In the genomic region with DNA sequence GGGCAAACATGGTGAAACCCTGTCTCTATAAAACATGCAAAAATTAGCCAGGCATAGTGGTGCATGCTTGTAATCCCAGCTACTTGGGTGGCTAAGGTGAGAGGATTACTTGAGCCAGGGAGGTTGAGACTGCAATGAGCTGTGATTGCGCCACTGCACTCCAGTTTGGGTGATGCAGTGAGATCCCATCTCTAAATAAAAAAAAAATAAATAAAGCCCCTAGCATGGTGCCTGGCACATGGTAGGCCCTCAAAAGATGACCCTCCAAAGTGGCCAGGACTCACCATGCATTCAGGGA, we compare ENCODE assay signal across 11 cellular contexts.
DNase-seq lines count a peak whose midpoint lies in the region; ATAC-seq, FAIRE-seq and TF ChIP-seq lines count a peak whose summit lies in the region.
"Had no signal": no experiment of that assay in that cellular context is flagged by ENCODE, and none has a peak within 500 bp of the region (broad histone marks: within the 10 kb centered on the region; RNA-seq: fewer than 3 reads in every experiment).

No MANE protein-coding gene starts in this region.

- H3K4me2 ChIP-seq in HepG2 (ENCODE audit: low read depth, low read length) (no peak overlapping the region), osteoblast (ENCODE audit: insufficient read depth, low read length) (no peak overlapping the region)

- H2AFZ ChIP-seq in HepG2 (ENCODE audit: low read length), result no peak overlapping the region
- H2AFZ ChIP-seq in osteoblast (ENCODE audit: low read length), result no peak overlapping the region

- H3K9me3 Mint-ChIP-seq in activated CD4-positive, alpha-beta memory T cell treated with anti-CD3 and anti-CD28 coated beads for 36 hours, result no peaks in the 10 kb centered on the region
- H3K9me3 Mint-ChIP-seq: WTC11 had no signal

- FAIRE-seq in HepG2 (lab: Jason Lieb, UNC), result no peak
- FAIRE-seq in kidney (lab: Jason Lieb, UNC), result no peak
- FAIRE-seq in GM19239 (lab: Jason Lieb, UNC), result no peak

- peak overlapping the region; percentile 91 for H3K27ac Mint-ChIP-seq in activated CD4-positive, alpha-beta memory T cell treated with anti-CD3 and anti-CD28 coated beads for 36 hours

- WGBS in HepG2 (ENCODE audit: low lambda C conversion rate), result 100% methylated on average over 1 of the region's 1 CpG
- WGBS in right lobe of liver (ENCODE audit: insufficient coverage, low coverage, low lambda C conversion rate, missing lambda C conversion rate), result 100% methylated on average over 1 of the region's 1 CpG

- H3K9me3 ChIP-seq in HepG2 (ENCODE audit: low read length), result no peaks in the 10 kb centered on the region
- H3K9me3 ChIP-seq in right lobe of liver, result no peaks in the 10 kb centered on the region
- H3K9me3 ChIP-seq in kidney (ENCODE audit: control insufficient read depth in 1 of 2, low read length in 2 of 2), result no peaks in the 10 kb centered on the region
- H3K9me3 ChIP-seq in upper lobe of right lung, result no peaks in the 10 kb centered on the region
- H3K9me3 ChIP-seq in osteoblast (ENCODE audit: low read depth, low read length), result no peaks in the 10 kb centered on the region

- TF ChIP-seq RAD21 in HepG2 (CRISPR knock-in tag; IDR thresholded peaks at IDR 0.05), result no peak

- no peaks in the 10 kb centered on the region for H4K20me1 ChIP-seq in HepG2 (ENCODE audit: insufficient read depth, low read length)
- H4K20me1 ChIP-seq in osteoblast (ENCODE audit: insufficient read depth, low read length), result peaks cover 16% of the 10 kb centered on the region

- no peak for TF ChIP-seq EP300 in HepG2 (IDR thresholded peaks at IDR 0.05; ENCODE audit: low read depth in 2 of 2, low read length in 2 of 2)
- no peak for TF ChIP-seq EP300 in HepG2 (CRISPR knock-in tag; IDR thresholded peaks at IDR 0.05; ENCODE audit: borderline replicate concordance)

- H3K27ac ChIP-seq in HepG2 (ENCODE audit: extremely low read length, insufficient read depth, low read length), result no peak overlapping the region
- peak overlapping the region in 1 of 3 donors; percentile 30 for H3K27ac ChIP-seq in right lobe of liver
- H3K27ac ChIP-seq in kidney (ENCODE audit: low read depth in 2 of 2, low read length in 2 of 2), result peak overlapping the region; percentile 85 to 87
- H3K27ac ChIP-seq in upper lobe of right lung, result peak overlapping the region; percentile 74
- no peak overlapping the region for H3K27ac ChIP-seq in osteoblast (ENCODE audit: low read depth, low read length)

- no peak for TF ChIP-seq CTCF in HepG2 (CRISPR knock-in tag; IDR thresholded peaks at IDR 0.05)
- TF ChIP-seq CTCF in right lobe of liver (IDR thresholded peaks at IDR 0.05), result no peak
- TF ChIP-seq CTCF in kidney (IDR thresholded peaks at IDR 0.05; ENCODE audit: borderline replicate concordance, extremely low read depth, insufficient read depth), result no peak
- TF ChIP-seq CTCF in upper lobe of right lung (IDR thresholded peaks at IDR 0.05), result no peak
- no peak for TF ChIP-seq CTCF in osteoblast (IDR thresholded peaks at IDR 0.05; ENCODE audit: extremely low read depth, low read depth, low read length)

- peaks cover 25% of the 10 kb centered on the region for H3K4me1 ChIP-seq in HepG2 (ENCODE audit: insufficient read depth, low read length)
- peaks cover 0 to 44% (median 10%) of the 10 kb centered on the region in 4 donors for H3K4me1 ChIP-seq in right lobe of liver
- H3K4me1 ChIP-seq in kidney (ENCODE audit: control insufficient read depth in 1 of 2, insufficient read depth in 1 of 2, low read depth in 1 of 2, low read length in 2 of 2), result peaks cover 36 to 60% of the 10 kb centered on the region in 2 donors
- H3K4me1 ChIP-seq in upper lobe of right lung, result peaks cover 64% of the 10 kb centered on the region
- H3K4me1 ChIP-seq in osteoblast (ENCODE audit: insufficient read depth, low read length), result peaks cover 28% of the 10 kb centered on the region

- H3K4me3 Mint-ChIP-seq in activated CD4-positive, alpha-beta memory T cell treated with anti-CD3 and anti-CD28 coated beads for 36 hours, result no peak overlapping the region
- H3K4me3 Mint-ChIP-seq: WTC11 had no signal

- no peak for ATAC-seq in HepG2
- ATAC-seq in right lobe of liver, result no peak
- no peak for ATAC-seq in upper lobe of right lung

- BruUV-seq in HepG2 (replicated peaks; lab: Mats Ljungman, UMichigan), result no TSS peak

- H3K4me3 ChIP-seq in HepG2 (replicated peaks in 1 of 3; ENCODE audit: insufficient read depth in 1 of 3, low read depth in 2 of 3, low read length in 3 of 3), result no peak overlapping the region
- no peak overlapping the region for H3K4me3 ChIP-seq in right lobe of liver
- H3K4me3 ChIP-seq in kidney (ENCODE audit: low read length in 2 of 2), result peak overlapping the region in 1 of 2 donors; percentile 22
- H3K4me3 ChIP-seq in upper lobe of right lung, result no peak overlapping the region
- no peak overlapping the region for H3K4me3 ChIP-seq in osteoblast (ENCODE audit: insufficient read depth, low read length)

- in situ Hi-C loops in HepG2 (cut with HindIII; ENCODE audit: extremely low pct_ligation_motif_present, low pct_unique_long_range_greater_than_20kb), result no loop called here

- H3K79me2 ChIP-seq in HepG2 (ENCODE audit: insufficient read depth, low read length) (no peaks in the 10 kb centered on the region), osteoblast (ENCODE audit: insufficient read depth, low read length) (peaks cover 79% of the 10 kb centered on the region)

- intact Hi-C loops in HepG2 (cut with micrococcal nuclease; ENCODE audit: unreplicated experiment), result no loop called here
- intact Hi-C loops in right lobe of liver (cut with DNase I), result no loop called here
- intact Hi-C loops in activated CD4-positive, alpha-beta memory T cell treated with anti-CD3 and anti-CD28 coated beads for 36 hours (cut with micrococcal nuclease), result loop anchor here (1.0 kb wide), 7 partner anchors 35 to 121 kb away; no protein-coding TSS in a partner anchor
- intact Hi-C loops in kidney (cut with DNase I), result no loop called here
- intact Hi-C loops in upper lobe of right lung (cut with DNase I), result no loop called here

- H3K36me3 ChIP-seq in HepG2 (replicated peaks in 1 of 2; ENCODE audit: control insufficient read depth in 1 of 2, insufficient read depth in 2 of 2, low read length in 2 of 2) (no peaks in the 10 kb centered on the region), right lobe of liver (no peaks in the 10 kb centered on the region), kidney (ENCODE audit: control insufficient read depth in 1 of 2, insufficient read depth in 2 of 2, low read length in 2 of 2) (no peaks in the 10 kb centered on the region), upper lobe of right lung (no peaks in the 10 kb centered on the region), osteoblast (ENCODE audit: insufficient read depth, low read length) (no peaks in the 10 kb centered on the region)

- H3K9ac ChIP-seq in HepG2 (ENCODE audit: insufficient read depth, low read depth, low read length) (no peak overlapping the region), kidney (ENCODE audit: low read length in 2 of 2) (no peak overlapping the region)

- no peaks in the 10 kb centered on the region for H3K27me3 Mint-ChIP-seq in activated CD4-positive, alpha-beta memory T cell treated with anti-CD3 and anti-CD28 coated beads for 36 hours
- H3K27me3 Mint-ChIP-seq: progenitor cell of endocrine pancreas had no signal

- no peak for DNase-seq in HepG2 (ENCODE audit: low spot score)
- no peak for DNase-seq in right lobe of liver
- no peak for DNase-seq in activated CD4-positive, alpha-beta memory T cell treated with anti-CD3 and anti-CD28 coated beads for 36 hours
- DNase-seq in kidney, result no peak
- no peak for DNase-seq in upper lobe of right lung
- no peak for DNase-seq in NOMO-1 treated with DMSO at 0.1 percent for 48 hours (lab: John Stamatoyannopoulos, UW; ENCODE audit: unreplicated experiment)
- DNase-seq in osteoblast (ENCODE audit: insufficient read length, low spot score, missing footprints), result no peak
- no peak for DNase-seq in GM19239 (ENCODE audit: insufficient read length, low spot score)
- DNase-seq: foreskin fibroblast had no signal

- TF ChIP-seq POLR2A in HepG2 (IDR thresholded peaks at IDR 0.05; ENCODE audit: insufficient read depth in 1 of 2, low read depth in 2 of 2, low read length in 2 of 2) (no peak), right lobe of liver (IDR thresholded peaks at IDR 0.05) (no peak)

- H3K27me3 ChIP-seq in HepG2 (ENCODE audit: control insufficient read depth in 1 of 2, insufficient read depth in 2 of 2, low read length in 2 of 2) (no peaks in the 10 kb centered on the region), right lobe of liver (no peaks in the 10 kb centered on the region), upper lobe of right lung (no peaks in the 10 kb centered on the region), osteoblast (ENCODE audit: insufficient read depth, low read length) (no peaks in the 10 kb centered on the region)

- CTCF ChIA-PET in HepG2 (lab: Yijun Ruan, JAX; ENCODE audit: low intra/inter-chr PET ratio, low total read pairs), result no interaction called here
- CTCF ChIA-PET in activated CD4-positive, alpha-beta memory T cell treated with anti-CD3 and anti-CD28 coated beads for 36 hours (lab: Charles Lee), result interaction anchor here (1.6 to 4.5 kb wide), 7 partner anchors 19 to 123 kb away, joined by 6 to 55 read pairs (median 8); no protein-coding TSS in a partner anchor

- peaks cover 2% of the 10 kb centered on the region for H3K36me3 Mint-ChIP-seq in activated CD4-positive, alpha-beta memory T cell treated with anti-CD3 and anti-CD28 coated beads for 36 hours
- H3K36me3 Mint-ChIP-seq: WTC11 had no signal

- H3K4me1 Mint-ChIP-seq in activated CD4-positive, alpha-beta memory T cell treated with anti-CD3 and anti-CD28 coated beads for 36 hours (ENCODE audit: low read depth), result peaks cover 80% of the 10 kb centered on the region

- POLR2A ChIA-PET in HepG2 (lab: Yijun Ruan, JAX), result no interaction called here
- POLR2A ChIA-PET in activated CD4-positive, alpha-beta memory T cell treated with anti-CD3 and anti-CD28 coated beads for 36 hours (lab: Charles Lee), result interaction anchor here (1.1 to 2.0 kb wide), 5 partner anchors 43 to 72 kb away, joined by 3 to 23 read pairs (median 10); no protein-coding TSS in a partner anchor

TF ChIP-seq in HepG2, 621 proteins besides CTCF, POLR2A, EP300 and RAD21:
- TF ChIP-seq IRX3 (CRISPR knock-in tag; IDR thresholded peaks at IDR 0.05; ENCODE audit: borderline replicate concordance, low read depth) (no peak), CEBPB (IDR thresholded peaks at IDR 0.05; ENCODE audit: borderline replicate concordance, low read depth, low read length) (peak; percentile 33; the same call in 1 of the 2 replicates)
TF ChIP-seq in HepG2: peak in this region for 1.

Comparison
In these comparisons a context has a peak if more than half of its experiments do, and no peak if none do; other contexts are left out.
1. H3K27ac ChIP-seq: peak in kidney (2 of 2) and upper lobe of right lung (single experiment); none in HepG2 (single experiment) and osteoblast (single experiment).